Comparison of ENCODE assay signal across 1 cellular context in the genomic region with DNA sequence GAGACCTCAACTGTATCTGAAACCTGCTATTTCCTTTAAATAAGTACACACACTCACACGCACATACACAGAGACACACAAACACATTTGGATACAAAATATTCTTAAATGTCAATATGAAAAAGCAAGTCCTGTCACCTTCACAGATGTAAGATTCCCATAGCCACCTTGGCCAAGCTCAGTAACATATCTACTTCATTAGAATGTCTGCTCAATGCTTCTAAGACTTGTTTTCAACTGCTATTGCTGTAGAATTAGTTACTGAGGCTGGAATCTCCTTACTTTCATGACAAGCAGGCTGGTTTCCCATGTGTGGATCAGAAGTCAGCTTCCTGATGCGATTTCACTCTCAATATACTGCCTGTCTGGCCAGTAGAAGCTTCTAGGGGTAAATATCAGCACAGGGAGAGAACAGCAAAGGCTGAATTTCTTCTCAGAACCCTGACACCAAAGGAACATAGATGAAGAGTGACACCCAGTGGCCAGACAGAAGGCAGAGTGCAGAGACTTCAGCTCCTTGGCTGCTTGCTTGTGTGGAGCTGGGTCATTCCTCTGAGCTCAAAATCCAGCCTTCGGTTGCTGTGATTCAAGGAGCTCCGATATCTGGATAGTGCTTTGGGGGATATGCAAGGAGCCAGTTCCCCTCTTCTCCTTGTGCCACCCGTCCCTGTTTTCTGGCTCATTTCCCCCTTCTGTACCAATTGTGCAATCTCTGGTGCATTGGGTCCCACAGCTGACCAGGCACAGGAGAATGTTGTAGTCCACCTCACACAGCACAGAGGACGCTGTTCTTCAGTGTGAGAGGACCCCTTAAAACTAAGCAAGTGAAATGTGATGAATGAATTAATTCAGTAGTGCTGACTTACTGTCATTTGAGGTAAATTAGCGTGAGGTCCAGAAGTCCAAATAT.
TF ChIP-seq lines count a peak whose summit lies in the region.

No MANE protein-coding gene starts in this region.

TF ChIP-seq in IMR-90, 13 proteins besides CTCF, POLR2A, EP300 and RAD21 (continued from another document):
- TF ChIP-seq, protein P1, sequence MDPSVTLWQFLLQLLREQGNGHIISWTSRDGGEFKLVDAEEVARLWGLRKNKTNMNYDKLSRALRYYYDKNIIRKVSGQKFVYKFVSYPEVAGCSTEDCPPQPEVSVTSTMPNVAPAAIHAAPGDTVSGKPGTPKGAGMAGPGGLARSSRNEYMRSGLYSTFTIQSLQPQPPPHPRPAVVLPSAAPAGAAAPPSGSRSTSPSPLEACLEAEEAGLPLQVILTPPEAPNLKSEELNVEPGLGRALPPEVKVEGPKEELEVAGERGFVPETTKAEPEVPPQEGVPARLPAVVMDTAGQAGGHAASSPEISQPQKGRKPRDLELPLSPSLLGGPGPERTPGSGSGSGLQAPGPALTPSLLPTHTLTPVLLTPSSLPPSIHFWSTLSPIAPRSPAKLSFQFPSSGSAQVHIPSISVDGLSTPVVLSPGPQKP (IDR thresholded peaks at IDR 0.05; ENCODE audit: borderline replicate concordance, low read depth, low read length) = no peak
- TF ChIP-seq CEBPB (IDR thresholded peaks at IDR 0.05; ENCODE audit: low read depth, low read length) = peak; percentile 86
- no peak for TF ChIP-seq FOS (IDR thresholded peaks at IDR 0.05; ENCODE audit: low read depth, low read length)
- TF ChIP-seq BHLHE40 (IDR thresholded peaks at IDR 0.05; ENCODE audit: low read depth, low read length) = no peak
